Comparison of ENCODE assay signal across 1 cellular context in the genomic region with DNA sequence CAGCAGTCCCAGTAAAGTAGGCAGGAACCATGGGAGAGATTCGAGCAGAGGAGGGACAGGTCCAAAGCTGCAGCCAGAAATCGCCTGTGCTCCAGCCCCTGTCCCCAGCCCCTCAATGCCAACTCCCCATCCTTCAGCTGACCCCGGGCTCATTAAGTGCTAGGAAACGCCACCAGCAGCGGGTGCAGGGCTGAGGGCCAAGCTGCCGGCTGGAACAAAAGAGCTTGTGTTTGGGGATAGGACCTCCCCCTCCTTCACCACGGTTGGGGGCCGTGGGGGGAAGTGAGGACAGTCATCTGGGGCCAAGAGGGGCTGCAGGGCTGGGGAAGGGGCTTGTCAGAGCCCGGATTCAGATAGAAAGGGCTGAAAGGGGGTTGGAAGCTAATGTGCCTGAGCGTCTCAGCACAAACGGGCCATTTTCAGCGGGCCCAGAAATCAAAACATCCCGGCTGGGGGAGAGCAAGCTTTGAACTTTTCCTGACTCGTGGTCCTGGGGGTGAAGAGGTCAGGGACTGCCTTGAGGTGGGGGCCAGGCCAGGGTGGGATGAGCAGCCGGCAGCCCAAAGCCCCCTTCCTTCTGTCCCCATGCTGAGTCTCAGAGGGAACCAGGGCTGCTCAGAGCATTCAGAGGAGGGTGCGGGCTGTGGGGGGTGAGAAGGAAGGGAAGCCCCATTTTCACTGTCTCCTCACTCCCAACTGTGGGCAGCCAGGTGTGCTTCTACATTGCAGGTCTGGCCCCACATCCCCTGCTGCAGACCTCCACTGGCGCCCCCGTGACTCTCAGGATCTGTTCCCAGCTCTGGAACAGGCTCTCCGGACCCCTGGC.
TF ChIP-seq lines count a peak whose summit lies in the region.

No MANE protein-coding gene starts in this region.

TF ChIP-seq in HepG2, 621 proteins besides CTCF, POLR2A, EP300 and RAD21 (continued from another document and continues in another):
- TF ChIP-seq, protein P1, sequence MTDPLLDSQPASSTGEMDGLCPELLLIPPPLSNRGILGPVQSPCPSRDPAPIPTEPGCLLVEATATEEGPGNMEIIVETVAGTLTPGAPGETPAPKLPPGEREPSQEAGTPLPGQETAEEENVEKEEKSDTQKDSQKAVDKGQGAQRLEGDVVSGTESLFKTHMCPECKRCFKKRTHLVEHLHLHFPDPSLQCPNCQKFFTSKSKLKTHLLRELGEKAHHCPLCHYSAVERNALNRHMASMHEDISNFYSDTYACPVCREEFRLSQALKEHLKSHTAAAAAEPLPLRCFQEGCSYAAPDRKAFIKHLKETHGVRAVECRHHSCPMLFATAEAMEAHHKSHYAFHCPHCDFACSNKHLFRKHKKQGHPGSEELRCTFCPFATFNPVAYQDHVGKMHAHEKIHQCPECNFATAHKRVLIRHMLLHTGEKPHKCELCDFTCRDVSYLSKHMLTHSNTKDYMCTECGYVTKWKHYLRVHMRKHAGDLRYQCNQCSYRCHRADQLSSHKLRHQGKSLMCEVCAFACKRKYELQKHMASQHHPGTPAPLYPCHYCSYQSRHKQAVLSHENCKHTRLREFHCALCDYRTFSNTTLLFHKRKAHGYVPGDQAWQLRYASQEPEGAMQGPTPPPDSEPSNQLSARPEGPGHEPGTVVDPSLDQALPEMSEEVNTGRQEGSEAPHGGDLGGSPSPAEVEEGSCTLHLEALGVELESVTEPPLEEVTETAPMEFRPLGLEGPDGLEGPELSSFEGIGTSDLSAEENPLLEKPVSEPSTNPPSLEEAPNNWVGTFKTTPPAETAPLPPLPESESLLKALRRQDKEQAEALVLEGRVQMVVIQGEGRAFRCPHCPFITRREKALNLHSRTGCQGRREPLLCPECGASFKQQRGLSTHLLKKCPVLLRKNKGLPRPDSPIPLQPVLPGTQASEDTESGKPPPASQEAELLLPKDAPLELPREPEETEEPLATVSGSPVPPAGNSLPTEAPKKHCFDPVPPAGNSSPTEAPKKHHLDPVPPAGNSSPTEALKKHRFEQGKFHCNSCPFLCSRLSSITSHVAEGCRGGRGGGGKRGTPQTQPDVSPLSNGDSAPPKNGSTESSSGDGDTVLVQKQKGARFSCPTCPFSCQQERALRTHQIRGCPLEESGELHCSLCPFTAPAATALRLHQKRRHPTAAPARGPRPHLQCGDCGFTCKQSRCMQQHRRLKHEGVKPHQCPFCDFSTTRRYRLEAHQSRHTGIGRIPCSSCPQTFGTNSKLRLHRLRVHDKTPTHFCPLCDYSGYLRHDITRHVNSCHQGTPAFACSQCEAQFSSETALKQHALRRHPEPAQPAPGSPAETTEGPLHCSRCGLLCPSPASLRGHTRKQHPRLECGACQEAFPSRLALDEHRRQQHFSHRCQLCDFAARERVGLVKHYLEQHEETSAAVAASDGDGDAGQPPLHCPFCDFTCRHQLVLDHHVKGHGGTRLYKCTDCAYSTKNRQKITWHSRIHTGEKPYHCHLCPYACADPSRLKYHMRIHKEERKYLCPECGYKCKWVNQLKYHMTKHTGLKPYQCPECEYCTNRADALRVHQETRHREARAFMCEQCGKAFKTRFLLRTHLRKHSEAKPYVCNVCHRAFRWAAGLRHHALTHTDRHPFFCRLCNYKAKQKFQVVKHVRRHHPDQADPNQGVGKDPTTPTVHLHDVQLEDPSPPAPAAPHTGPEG (CRISPR knock-in tag; IDR thresholded peaks at IDR 0.05) = no peak
- TF ChIP-seq ZNF720 (CRISPR knock-in tag; IDR thresholded peaks at IDR 0.05) (no peak), ZNF891 (CRISPR knock-in tag; IDR thresholded peaks at IDR 0.05) (no peak), ZNF121 (CRISPR knock-in tag; IDR thresholded peaks at IDR 0.05) (peak; percentile 58; the same call in 1 of the 2 replicates), FOXK2 (IDR thresholded peaks at IDR 0.05) (no peak), GTF2F1 (IDR thresholded peaks at IDR 0.05; ENCODE audit: low read length) (no peak), ZFP36L2 (CRISPR knock-in tag; IDR thresholded peaks at IDR 0.05) (no peak), EZH2 (conservative IDR thresholded peaks at IDR 0.05; ENCODE audit: low read depth, low read length) (no peak), ZNF143 (CRISPR knock-in tag; IDR thresholded peaks at IDR 0.05) (no peak), GABPA (IDR thresholded peaks at IDR 0.05; ENCODE audit: low read depth, low read length) (no peak), GABPA (CRISPR knock-in tag; IDR thresholded peaks at IDR 0.05; ENCODE audit: low read depth) (no peak)
- TF ChIP-seq, protein P2, sequence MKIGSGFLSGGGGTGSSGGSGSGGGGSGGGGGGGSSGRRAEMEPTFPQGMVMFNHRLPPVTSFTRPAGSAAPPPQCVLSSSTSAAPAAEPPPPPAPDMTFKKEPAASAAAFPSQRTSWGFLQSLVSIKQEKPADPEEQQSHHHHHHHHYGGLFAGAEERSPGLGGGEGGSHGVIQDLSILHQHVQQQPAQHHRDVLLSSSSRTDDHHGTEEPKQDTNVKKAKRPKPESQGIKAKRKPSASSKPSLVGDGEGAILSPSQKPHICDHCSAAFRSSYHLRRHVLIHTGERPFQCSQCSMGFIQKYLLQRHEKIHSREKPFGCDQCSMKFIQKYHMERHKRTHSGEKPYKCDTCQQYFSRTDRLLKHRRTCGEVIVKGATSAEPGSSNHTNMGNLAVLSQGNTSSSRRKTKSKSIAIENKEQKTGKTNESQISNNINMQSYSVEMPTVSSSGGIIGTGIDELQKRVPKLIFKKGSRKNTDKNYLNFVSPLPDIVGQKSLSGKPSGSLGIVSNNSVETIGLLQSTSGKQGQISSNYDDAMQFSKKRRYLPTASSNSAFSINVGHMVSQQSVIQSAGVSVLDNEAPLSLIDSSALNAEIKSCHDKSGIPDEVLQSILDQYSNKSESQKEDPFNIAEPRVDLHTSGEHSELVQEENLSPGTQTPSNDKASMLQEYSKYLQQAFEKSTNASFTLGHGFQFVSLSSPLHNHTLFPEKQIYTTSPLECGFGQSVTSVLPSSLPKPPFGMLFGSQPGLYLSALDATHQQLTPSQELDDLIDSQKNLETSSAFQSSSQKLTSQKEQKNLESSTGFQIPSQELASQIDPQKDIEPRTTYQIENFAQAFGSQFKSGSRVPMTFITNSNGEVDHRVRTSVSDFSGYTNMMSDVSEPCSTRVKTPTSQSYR (CRISPR knock-in tag; IDR thresholded peaks at IDR 0.05; ENCODE audit: borderline replicate concordance) = 0 out of 2 replicates have a peak, but pooled peaks have one; percentile 4
- TF ChIP-seq, protein P3, sequence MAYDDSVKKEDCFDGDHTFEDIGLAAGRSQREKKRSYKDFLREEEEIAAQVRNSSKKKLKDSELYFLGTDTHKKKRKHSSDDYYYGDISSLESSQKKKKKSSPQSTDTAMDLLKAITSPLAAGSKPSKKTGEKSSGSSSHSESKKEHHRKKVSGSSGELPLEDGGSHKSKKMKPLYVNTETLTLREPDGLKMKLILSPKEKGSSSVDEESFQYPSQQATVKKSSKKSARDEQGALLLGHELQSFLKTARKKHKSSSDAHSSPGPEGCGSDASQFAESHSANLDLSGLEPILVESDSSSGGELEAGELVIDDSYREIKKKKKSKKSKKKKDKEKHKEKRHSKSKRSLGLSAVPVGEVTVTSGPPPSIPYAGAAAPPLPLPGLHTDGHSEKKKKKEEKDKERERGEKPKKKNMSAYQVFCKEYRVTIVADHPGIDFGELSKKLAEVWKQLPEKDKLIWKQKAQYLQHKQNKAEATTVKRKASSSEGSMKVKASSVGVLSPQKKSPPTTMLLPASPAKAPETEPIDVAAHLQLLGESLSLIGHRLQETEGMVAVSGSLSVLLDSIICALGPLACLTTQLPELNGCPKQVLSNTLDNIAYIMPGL (CRISPR knock-in tag; IDR thresholded peaks at IDR 0.05; ENCODE audit: borderline replicate concordance in 1 of 2, low read depth in 1 of 2) = no peak
- TF ChIP-seq, protein P4, sequence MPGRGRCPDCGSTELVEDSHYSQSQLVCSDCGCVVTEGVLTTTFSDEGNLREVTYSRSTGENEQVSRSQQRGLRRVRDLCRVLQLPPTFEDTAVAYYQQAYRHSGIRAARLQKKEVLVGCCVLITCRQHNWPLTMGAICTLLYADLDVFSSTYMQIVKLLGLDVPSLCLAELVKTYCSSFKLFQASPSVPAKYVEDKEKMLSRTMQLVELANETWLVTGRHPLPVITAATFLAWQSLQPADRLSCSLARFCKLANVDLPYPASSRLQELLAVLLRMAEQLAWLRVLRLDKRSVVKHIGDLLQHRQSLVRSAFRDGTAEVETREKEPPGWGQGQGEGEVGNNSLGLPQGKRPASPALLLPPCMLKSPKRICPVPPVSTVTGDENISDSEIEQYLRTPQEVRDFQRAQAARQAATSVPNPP (CRISPR knock-in tag; IDR thresholded peaks at IDR 0.05) = no peak
- TF ChIP-seq, protein P5, sequence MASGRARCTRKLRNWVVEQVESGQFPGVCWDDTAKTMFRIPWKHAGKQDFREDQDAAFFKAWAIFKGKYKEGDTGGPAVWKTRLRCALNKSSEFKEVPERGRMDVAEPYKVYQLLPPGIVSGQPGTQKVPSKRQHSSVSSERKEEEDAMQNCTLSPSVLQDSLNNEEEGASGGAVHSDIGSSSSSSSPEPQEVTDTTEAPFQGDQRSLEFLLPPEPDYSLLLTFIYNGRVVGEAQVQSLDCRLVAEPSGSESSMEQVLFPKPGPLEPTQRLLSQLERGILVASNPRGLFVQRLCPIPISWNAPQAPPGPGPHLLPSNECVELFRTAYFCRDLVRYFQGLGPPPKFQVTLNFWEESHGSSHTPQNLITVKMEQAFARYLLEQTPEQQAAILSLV (CRISPR knock-in tag; IDR thresholded peaks at IDR 0.05; ENCODE audit: borderline replicate concordance) = no peak
- TF ChIP-seq, protein P6, sequence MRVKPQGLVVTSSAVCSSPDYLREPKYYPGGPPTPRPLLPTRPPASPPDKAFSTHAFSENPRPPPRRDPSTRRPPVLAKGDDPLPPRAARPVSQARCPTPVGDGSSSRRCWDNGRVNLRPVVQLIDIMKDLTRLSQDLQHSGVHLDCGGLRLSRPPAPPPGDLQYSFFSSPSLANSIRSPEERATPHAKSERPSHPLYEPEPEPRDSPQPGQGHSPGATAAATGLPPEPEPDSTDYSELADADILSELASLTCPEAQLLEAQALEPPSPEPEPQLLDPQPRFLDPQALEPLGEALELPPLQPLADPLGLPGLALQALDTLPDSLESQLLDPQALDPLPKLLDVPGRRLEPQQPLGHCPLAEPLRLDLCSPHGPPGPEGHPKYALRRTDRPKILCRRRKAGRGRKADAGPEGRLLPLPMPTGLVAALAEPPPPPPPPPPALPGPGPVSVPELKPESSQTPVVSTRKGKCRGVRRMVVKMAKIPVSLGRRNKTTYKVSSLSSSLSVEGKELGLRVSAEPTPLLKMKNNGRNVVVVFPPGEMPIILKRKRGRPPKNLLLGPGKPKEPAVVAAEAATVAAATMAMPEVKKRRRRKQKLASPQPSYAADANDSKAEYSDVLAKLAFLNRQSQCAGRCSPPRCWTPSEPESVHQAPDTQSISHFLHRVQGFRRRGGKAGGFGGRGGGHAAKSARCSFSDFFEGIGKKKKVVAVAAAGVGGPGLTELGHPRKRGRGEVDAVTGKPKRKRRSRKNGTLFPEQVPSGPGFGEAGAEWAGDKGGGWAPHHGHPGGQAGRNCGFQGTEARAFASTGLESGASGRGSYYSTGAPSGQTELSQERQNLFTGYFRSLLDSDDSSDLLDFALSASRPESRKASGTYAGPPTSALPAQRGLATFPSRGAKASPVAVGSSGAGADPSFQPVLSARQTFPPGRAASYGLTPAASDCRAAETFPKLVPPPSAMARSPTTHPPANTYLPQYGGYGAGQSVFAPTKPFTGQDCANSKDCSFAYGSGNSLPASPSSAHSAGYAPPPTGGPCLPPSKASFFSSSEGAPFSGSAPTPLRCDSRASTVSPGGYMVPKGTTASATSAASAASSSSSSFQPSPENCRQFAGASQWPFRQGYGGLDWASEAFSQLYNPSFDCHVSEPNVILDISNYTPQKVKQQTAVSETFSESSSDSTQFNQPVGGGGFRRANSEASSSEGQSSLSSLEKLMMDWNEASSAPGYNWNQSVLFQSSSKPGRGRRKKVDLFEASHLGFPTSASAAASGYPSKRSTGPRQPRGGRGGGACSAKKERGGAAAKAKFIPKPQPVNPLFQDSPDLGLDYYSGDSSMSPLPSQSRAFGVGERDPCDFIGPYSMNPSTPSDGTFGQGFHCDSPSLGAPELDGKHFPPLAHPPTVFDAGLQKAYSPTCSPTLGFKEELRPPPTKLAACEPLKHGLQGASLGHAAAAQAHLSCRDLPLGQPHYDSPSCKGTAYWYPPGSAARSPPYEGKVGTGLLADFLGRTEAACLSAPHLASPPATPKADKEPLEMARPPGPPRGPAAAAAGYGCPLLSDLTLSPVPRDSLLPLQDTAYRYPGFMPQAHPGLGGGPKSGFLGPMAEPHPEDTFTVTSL (CRISPR knock-in tag; IDR thresholded peaks at IDR 0.05; ENCODE audit: borderline replicate concordance) = no peak
- TF ChIP-seq, protein P7, sequence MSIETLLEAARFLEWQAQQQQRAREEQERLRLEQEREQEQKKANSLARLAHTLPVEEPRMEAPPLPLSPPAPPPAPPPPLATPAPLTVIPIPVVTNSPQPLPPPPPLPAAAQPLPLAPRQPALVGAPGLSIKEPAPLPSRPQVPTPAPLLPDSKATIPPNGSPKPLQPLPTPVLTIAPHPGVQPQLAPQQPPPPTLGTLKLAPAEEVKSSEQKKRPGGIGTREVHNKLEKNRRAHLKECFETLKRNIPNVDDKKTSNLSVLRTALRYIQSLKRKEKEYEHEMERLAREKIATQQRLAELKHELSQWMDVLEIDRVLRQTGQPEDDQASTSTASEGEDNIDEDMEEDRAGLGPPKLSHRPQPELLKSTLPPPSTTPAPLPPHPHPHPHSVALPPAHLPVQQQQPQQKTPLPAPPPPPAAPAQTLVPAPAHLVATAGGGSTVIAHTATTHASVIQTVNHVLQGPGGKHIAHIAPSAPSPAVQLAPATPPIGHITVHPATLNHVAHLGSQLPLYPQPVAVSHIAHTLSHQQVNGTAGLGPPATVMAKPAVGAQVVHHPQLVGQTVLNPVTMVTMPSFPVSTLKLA (IDR thresholded peaks at IDR 0.05) = no peak
- TF ChIP-seq, protein P8, sequence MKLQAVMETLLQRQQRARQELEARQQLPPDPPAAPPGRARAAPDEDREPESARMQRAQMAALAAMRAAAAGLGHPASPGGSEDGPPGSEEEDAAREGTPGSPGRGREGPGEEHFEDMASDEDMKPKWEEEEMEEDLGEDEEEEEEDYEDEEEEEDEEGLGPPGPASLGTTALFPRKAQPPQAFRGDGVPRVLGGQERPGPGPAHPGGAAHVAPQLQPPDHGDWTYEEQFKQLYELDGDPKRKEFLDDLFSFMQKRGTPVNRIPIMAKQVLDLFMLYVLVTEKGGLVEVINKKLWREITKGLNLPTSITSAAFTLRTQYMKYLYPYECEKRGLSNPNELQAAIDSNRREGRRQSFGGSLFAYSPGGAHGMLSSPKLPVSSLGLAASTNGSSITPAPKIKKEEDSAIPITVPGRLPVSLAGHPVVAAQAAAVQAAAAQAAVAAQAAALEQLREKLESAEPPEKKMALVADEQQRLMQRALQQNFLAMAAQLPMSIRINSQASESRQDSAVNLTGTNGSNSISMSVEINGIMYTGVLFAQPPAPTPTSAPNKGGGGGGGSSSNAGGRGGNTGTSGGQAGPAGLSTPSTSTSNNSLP (IDR thresholded peaks at IDR 0.05; ENCODE audit: low read depth, low read length) = no peak
